16 cellular contexts compared by ENCODE assay signal in genomic region chr5:33235824-33236223, GRCh38.
DNase-seq lines count a peak whose midpoint lies in the region; ATAC-seq and TF ChIP-seq lines count a peak whose summit lies in the region.
"Had no signal": no experiment of that assay in that cellular context is flagged by ENCODE, and none has a peak within 500 bp of the region (broad histone marks: within the 10 kb centered on the region; RNA-seq: fewer than 3 reads in every experiment).

No MANE protein-coding gene starts in this region.

- peak in 1 of 3 donors; percentile 63 for DNase-seq in CD4-positive, CD25-positive, alpha-beta regulatory T cell
- DNase-seq in cerebellum (ENCODE audit: low spot score) (no peak), progenitor cell of endocrine pancreas (ENCODE audit: low spot score, unreplicated experiment) (no peak), lower leg skin (ENCODE audit: low spot score in 2 of 2) (no peak)
- DNase-seq: brain microvascular endothelial cell; CD4-positive, alpha-beta T cell; hypothalamus; KG1; mesenchymal stem cell; NCI-H2107; ovary had no signal

- WGBS in lower leg skin, 2 donors: 86 to 92% methylated on average over 4 of the region's 4 CpGs

- no peaks in the 10 kb centered on the region for H3K27me3 ChIP-seq in CD4-positive, CD25-positive, alpha-beta regulatory T cell (ENCODE audit: control insufficient read depth, insufficient read depth, low read length)
- H3K27me3 ChIP-seq: brain microvascular endothelial cell, ovary had no signal

- TF ChIP-seq POLR2A in lower leg skin (IDR thresholded peaks at IDR 0.05): no peak

- H3K4me1 Mint-ChIP-seq in CD4-positive, CD25-positive, alpha-beta regulatory T cell: peaks cover 0 to 14% (median 4%) of the 10 kb centered on the region in 4 donors
- H3K4me1 Mint-ChIP-seq in T-helper 1 cell treated with Interleukin-12 subunit alpha and Interleukin-12 subunit beta and Interleukin-4 antibody, amounts not matched to agents 30 μg/mL and 1 μg/mL, for 36 hours (ENCODE audit: low read depth): peaks cover 28% of the 10 kb centered on the region
- H3K4me1 Mint-ChIP-seq in progenitor cell of endocrine pancreas (ENCODE audit: low read depth): peaks cover 34% of the 10 kb centered on the region

- no peaks in the 10 kb centered on the region for H3K36me3 Mint-ChIP-seq in CD4-positive, CD25-positive, alpha-beta regulatory T cell
- H3K36me3 Mint-ChIP-seq in T-helper 1 cell treated with Interleukin-12 subunit alpha and Interleukin-12 subunit beta and Interleukin-4 antibody, amounts not matched to agents 30 μg/mL and 1 μg/mL, for 36 hours (ENCODE audit: low read depth): no peaks in the 10 kb centered on the region
- H3K36me3 Mint-ChIP-seq in progenitor cell of endocrine pancreas (ENCODE audit: insufficient read depth): no peaks in the 10 kb centered on the region

- no peaks in the 10 kb centered on the region for H3K9me3 ChIP-seq in CD4-positive, CD25-positive, alpha-beta regulatory T cell (ENCODE audit: control insufficient read depth in 2 of 2, low read length in 2 of 2)
- H3K9me3 ChIP-seq: ovary had no signal

- H3K27ac ChIP-seq in CD4-positive, CD25-positive, alpha-beta regulatory T cell (ENCODE audit: insufficient read depth, low read length, poor library complexity, severe bottlenecking): no peak overlapping the region
- H3K27ac ChIP-seq: brain microvascular endothelial cell, ovary had no signal

- no peaks in the 10 kb centered on the region for H3K4me1 ChIP-seq in CD4-positive, CD25-positive, alpha-beta regulatory T cell (ENCODE audit: control insufficient read depth, insufficient read depth, low read length, poor library complexity, severe bottlenecking)

- no peaks in the 10 kb centered on the region for H3K36me3 ChIP-seq in CD4-positive, CD25-positive, alpha-beta regulatory T cell (ENCODE audit: control insufficient read depth, insufficient read depth, low read length)
- H3K36me3 ChIP-seq: brain microvascular endothelial cell, ovary had no signal

- intact Hi-C loops in lower leg skin (cut with DNase I; ENCODE audit: low total_unique reads): no loop called here

- no peak for TF ChIP-seq CTCF in progenitor cell of endocrine pancreas (IDR thresholded peaks at IDR 0.05; ENCODE audit: unreplicated experiment)
- TF ChIP-seq CTCF in lower leg skin (IDR thresholded peaks at IDR 0.05): no peak

- H3K9me3 Mint-ChIP-seq in CD4-positive, CD25-positive, alpha-beta regulatory T cell: peaks cover 0 to 3% (median 0%) of the 10 kb centered on the region in 7 donors
- no peaks in the 10 kb centered on the region for H3K9me3 Mint-ChIP-seq in T-helper 1 cell treated with Interleukin-12 subunit alpha and Interleukin-12 subunit beta and Interleukin-4 antibody, amounts not matched to agents 30 μg/mL and 1 μg/mL, for 36 hours
- no peaks in the 10 kb centered on the region for H3K9me3 Mint-ChIP-seq in progenitor cell of endocrine pancreas (ENCODE audit: low read depth)
- H3K9me3 Mint-ChIP-seq: CD4-positive, alpha-beta T cell had no signal

- no peaks in the 10 kb centered on the region for H3K27me3 Mint-ChIP-seq in CD4-positive, CD25-positive, alpha-beta regulatory T cell
- H3K27me3 Mint-ChIP-seq in T-helper 1 cell treated with Interleukin-12 subunit alpha and Interleukin-12 subunit beta and Interleukin-4 antibody, amounts not matched to agents 30 μg/mL and 1 μg/mL, for 36 hours (ENCODE audit: low read depth): no peaks in the 10 kb centered on the region
- H3K27me3 Mint-ChIP-seq in progenitor cell of endocrine pancreas: peaks cover 2% of the 10 kb centered on the region
- H3K27me3 Mint-ChIP-seq: CD4-positive, alpha-beta T cell had no signal

- peak in 1 of 2 donors; percentile 46 for ATAC-seq in CD4-positive, CD25-positive, alpha-beta regulatory T cell (ENCODE audit: low read depth in 2 of 2)
- ATAC-seq in GM18867 (IDR thresholded peaks at IDR 0.05; ENCODE audit: unreplicated experiment) (peak; percentile 71), HG02884 (IDR thresholded peaks at IDR 0.05; ENCODE audit: unreplicated experiment) (peak; percentile 54), HG03442 (IDR thresholded peaks at IDR 0.05; ENCODE audit: unreplicated experiment) (no peak)
- ATAC-seq: Panc1 had no signal

- peak overlapping the region; percentile 37 for H3K4me3 ChIP-seq in CD4-positive, CD25-positive, alpha-beta regulatory T cell (ENCODE audit: low read depth, low read length)
- H3K4me3 ChIP-seq in lower leg skin (ENCODE audit: low read depth, poor library complexity, severe bottlenecking): no peak overlapping the region
- H3K4me3 ChIP-seq: ovary had no signal

- peak overlapping the region in 2 of 4 donors; percentile 12 to 32 for H3K4me3 Mint-ChIP-seq in CD4-positive, CD25-positive, alpha-beta regulatory T cell
- peak overlapping the region; percentile 16 for H3K4me3 Mint-ChIP-seq in T-helper 1 cell treated with Interleukin-12 subunit alpha and Interleukin-12 subunit beta and Interleukin-4 antibody, amounts not matched to agents 30 μg/mL and 1 μg/mL, for 36 hours
- no peak overlapping the region for H3K4me3 Mint-ChIP-seq in progenitor cell of endocrine pancreas (ENCODE audit: low read depth)
- H3K4me3 Mint-ChIP-seq: CD4-positive, alpha-beta T cell had no signal

- peak overlapping the region in 1 of 3 donors; percentile 1 for H3K27ac Mint-ChIP-seq in CD4-positive, CD25-positive, alpha-beta regulatory T cell
- H3K27ac Mint-ChIP-seq in T-helper 1 cell treated with Interleukin-12 subunit alpha and Interleukin-12 subunit beta and Interleukin-4 antibody, amounts not matched to agents 30 μg/mL and 1 μg/mL, for 36 hours: peak overlapping the region; percentile 64
- H3K27ac Mint-ChIP-seq in progenitor cell of endocrine pancreas: no peak overlapping the region
- H3K27ac Mint-ChIP-seq: CD4-positive, alpha-beta T cell had no signal
